Comparison of ENCODE assay signal across 28 cellular contexts in the genomic region with DNA sequence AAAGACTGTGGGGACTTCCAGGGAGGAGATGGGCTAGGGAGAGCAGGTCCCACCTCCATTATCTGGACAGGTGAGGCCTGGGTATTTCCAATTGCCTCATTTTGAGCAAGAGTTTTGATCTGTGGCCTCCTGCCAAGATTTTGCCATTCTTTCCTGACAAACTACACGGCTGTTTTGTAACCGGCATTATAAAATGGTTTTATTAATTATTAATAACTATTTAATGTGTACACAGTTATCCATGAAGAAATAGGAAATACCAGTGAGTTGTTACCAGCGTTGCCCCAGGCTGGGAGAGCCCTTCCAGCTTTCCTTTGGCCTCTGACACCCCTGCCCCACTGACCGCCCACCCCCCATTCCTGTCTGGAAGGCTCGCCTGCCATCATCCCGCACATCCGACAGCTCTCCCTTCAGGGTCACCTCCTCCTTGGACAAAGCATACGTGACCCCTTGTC. TPM values are rescaled to one million over a fixed set of nuclear protein-coding genes. Genes with fewer than 3 reads are reported as not detected.
DNase-seq lines count a peak whose midpoint lies in the region; ATAC-seq, FAIRE-seq and TF ChIP-seq lines count a peak whose summit lies in the region.
"Had no signal": no experiment of that assay in that cellular context is flagged by ENCODE, and none has a peak within 500 bp of the region (broad histone marks: within the 10 kb centered on the region; RNA-seq: fewer than 3 reads in every experiment).

No MANE protein-coding gene starts in this region.

- CTCF ChIA-PET in HepG2 (lab: Yijun Ruan, JAX; ENCODE audit: low intra/inter-chr PET ratio, low total read pairs), result interaction anchor here (2.3 kb wide), 1 partner anchor 95 kb away, joined by 29 read pairs; no protein-coding TSS in a partner anchor

- no peak overlapping the region for H3K4me3 Mint-ChIP-seq in stimulated activated memory B cell treated with anti-CD40 and anti-IgM and Interleukin-4, amounts not matched to agents 10 μg/mL and 1 μg/mL and 100 μg/mL, for 72 hours
- H3K4me3 Mint-ChIP-seq: IgD-negative memory B cell had no signal

- H3K79me2 ChIP-seq in HepG2 (ENCODE audit: insufficient read depth, low read length), result no peaks in the 10 kb centered on the region

- H3K36me3 ChIP-seq in liver (ENCODE audit: control insufficient read depth in 4 of 4, insufficient read depth in 3 of 4, low read depth in 1 of 4, low read length in 3 of 4), result peaks cover 0 to 18% (median 10%) of the 10 kb centered on the region in 4 donors
- H3K36me3 ChIP-seq in HepG2 (replicated peaks in 1 of 2; ENCODE audit: control insufficient read depth in 1 of 2, insufficient read depth in 2 of 2, low read length in 2 of 2), result no peaks in the 10 kb centered on the region
- no peaks in the 10 kb centered on the region for H3K36me3 ChIP-seq in upper lobe of right lung
- H3K36me3 ChIP-seq: SJCRH30 had no signal

- H3K27me3 Mint-ChIP-seq in stimulated activated memory B cell treated with anti-CD40 and anti-IgM and Interleukin-4, amounts not matched to agents 10 μg/mL and 1 μg/mL and 100 μg/mL, for 72 hours, result peaks cover 47% of the 10 kb centered on the region

- intact Hi-C loops in HepG2 (cut with micrococcal nuclease; ENCODE audit: unreplicated experiment), result no loop called here
- intact Hi-C loops in upper lobe of right lung (cut with DNase I), result no loop called here

- POLR2A ChIA-PET in HepG2 (lab: Yijun Ruan, JAX), result no interaction called here

- in situ Hi-C loops in HepG2 (cut with HindIII; ENCODE audit: extremely low pct_ligation_motif_present, low pct_unique_long_range_greater_than_20kb), result loop anchor here (5.0 to 10.0 kb wide), 2 partner anchors 94 to 222 kb away; a partner anchor contains a TSS

- H3K4me3 ChIP-seq in liver (ENCODE audit: low read depth in 1 of 3, low read length in 3 of 3) (no peak overlapping the region), HepG2 (replicated peaks in 1 of 3; ENCODE audit: insufficient read depth in 1 of 3, low read depth in 2 of 3, low read length in 3 of 3) (no peak overlapping the region), upper lobe of right lung (no peak overlapping the region)
- H3K4me3 ChIP-seq: SJCRH30 had no signal

- WGBS in liver, result 25% methylated on average over 8 of the region's 8 CpGs
- 49% methylated on average over 8 of the region's 8 CpGs for WGBS in HepG2 (ENCODE audit: low lambda C conversion rate)

- H3K9me3 ChIP-seq in liver (ENCODE audit: control insufficient read depth in 4 of 4, low read length in 3 of 4) (no peaks in the 10 kb centered on the region), HepG2 (ENCODE audit: low read length) (no peaks in the 10 kb centered on the region), upper lobe of right lung (no peaks in the 10 kb centered on the region)
- H3K9me3 ChIP-seq: SJCRH30 had no signal

- peaks cover 4% of the 10 kb centered on the region for H3K4me1 Mint-ChIP-seq in stimulated activated memory B cell treated with anti-CD40 and anti-IgM and Interleukin-4, amounts not matched to agents 10 μg/mL and 1 μg/mL and 100 μg/mL, for 72 hours
- H3K4me1 Mint-ChIP-seq: IgD-negative memory B cell had no signal

- TF ChIP-seq EP300 in HepG2 (IDR thresholded peaks at IDR 0.05; ENCODE audit: low read depth in 2 of 2, low read length in 2 of 2) (no peak), HepG2 (CRISPR knock-in tag; IDR thresholded peaks at IDR 0.05; ENCODE audit: borderline replicate concordance) (no peak)

- TF ChIP-seq RAD21 in liver (IDR thresholded peaks at IDR 0.05) (no peak), HepG2 (CRISPR knock-in tag; IDR thresholded peaks at IDR 0.05) (no peak)

- no peaks in the 10 kb centered on the region for H4K20me1 ChIP-seq in HepG2 (ENCODE audit: insufficient read depth, low read length)

- no peak overlapping the region for H3K27ac Mint-ChIP-seq in stimulated activated memory B cell treated with anti-CD40 and anti-IgM and Interleukin-4, amounts not matched to agents 10 μg/mL and 1 μg/mL and 100 μg/mL, for 72 hours

- no peak for ATAC-seq in HepG2
- ATAC-seq in upper lobe of right lung, result peak; percentile 21
- ATAC-seq in stimulated activated memory B cell treated with anti-CD40 and anti-IgM and Interleukin-4, amounts not matched to agents 10 μg/mL and 1 μg/mL and 100 μg/mL, for 72 hours, result no peak
- ATAC-seq in HG03378 (IDR thresholded peaks at IDR 0.05; ENCODE audit: unreplicated experiment), result no peak
- ATAC-seq: HCT116, Right ventricle myocardium inferior had no signal

- no peak for TF ChIP-seq POLR2A in HepG2 (IDR thresholded peaks at IDR 0.05; ENCODE audit: insufficient read depth in 1 of 2, low read depth in 2 of 2, low read length in 2 of 2)

- H3K9ac ChIP-seq in liver (ENCODE audit: low read depth in 1 of 2, low read length in 2 of 2) (no peak overlapping the region), HepG2 (ENCODE audit: insufficient read depth, low read depth, low read length) (no peak overlapping the region)
- H3K9ac ChIP-seq: KMS-11 had no signal

- H3K4me2 ChIP-seq in HepG2 (ENCODE audit: low read depth, low read length), result no peak overlapping the region
- H3K4me2 ChIP-seq: KMS-11 had no signal

- no peak for TF ChIP-seq CTCF in liver (IDR thresholded peaks at IDR 0.05; ENCODE audit: low read depth, low read length, missing input control)
- no peak for TF ChIP-seq CTCF in HepG2 (CRISPR knock-in tag; IDR thresholded peaks at IDR 0.05)
- TF ChIP-seq CTCF in upper lobe of right lung (IDR thresholded peaks at IDR 0.05), result no peak

- no peaks in the 10 kb centered on the region for H3K36me3 Mint-ChIP-seq in stimulated activated memory B cell treated with anti-CD40 and anti-IgM and Interleukin-4, amounts not matched to agents 10 μg/mL and 1 μg/mL and 100 μg/mL, for 72 hours

- no peak for DNase-seq in HepG2 (ENCODE audit: low spot score)
- DNase-seq in kidney glomerular epithelial cell (lab: John Stamatoyannopoulos, UW), result peak; percentile 0
- peak; percentile 81 for DNase-seq in mucosa of gallbladder (ENCODE audit: low spot score)
- no peak for DNase-seq in upper lobe of right lung
- no peak for DNase-seq in hippocampal formation (lab: John Stamatoyannopoulos, UW)
- DNase-seq: 8988T; DMS153; DND-41; NCI-H1048; NCI-H1417 treated with DMSO at 0.1 percent for 48 hours; NCI-H1694 treated with DMSO at 0.1 percent for 48 hours; NCI-H2171 treated with DMSO at 0.1 percent for 48 hours; NCI-H345; NCI-H524 treated with DMSO at 0.1 percent for 48 hours; NCI-H82; NK-92 treated with Interleukin-12 subunit alpha and Interleukin-12 subunit beta, amount 100 ng/mL, for 24 hours; PC-3; SJCRH30 had no signal

- no peaks in the 10 kb centered on the region for H3K27me3 ChIP-seq in liver (ENCODE audit: control insufficient read depth in 4 of 4, insufficient read depth in 4 of 4, low read length in 3 of 4)
- H3K27me3 ChIP-seq in HepG2 (ENCODE audit: control insufficient read depth in 1 of 2, insufficient read depth in 2 of 2, low read length in 2 of 2), result peaks cover 2 to 8% of the 10 kb centered on the region in 2 experiments; a peak in 3 of 5 replicates
- H3K27me3 ChIP-seq in upper lobe of right lung, result no peaks in the 10 kb centered on the region
- H3K27me3 ChIP-seq: SJCRH30 had no signal

- no TSS peak for BruUV-seq in HepG2 (replicated peaks; lab: Mats Ljungman, UMichigan)

- H3K27ac ChIP-seq in liver (ENCODE audit: low read depth in 1 of 2, low read length in 2 of 2) (peak overlapping the region; percentile 54 to 69), HepG2 (ENCODE audit: extremely low read length, insufficient read depth, low read length) (no peak overlapping the region), upper lobe of right lung (peak overlapping the region; percentile 26)
- H3K27ac ChIP-seq: KMS-11, SJCRH30 had no signal

- H2AFZ ChIP-seq in HepG2 (ENCODE audit: low read length), result no peak overlapping the region

- H3K4me1 ChIP-seq in liver (ENCODE audit: control insufficient read depth in 4 of 4, insufficient read depth in 4 of 4, low read length in 3 of 4) (peaks cover 4 to 39% (median 28%) of the 10 kb centered on the region in 4 donors), HepG2 (ENCODE audit: insufficient read depth, low read length) (no peaks in the 10 kb centered on the region), upper lobe of right lung (no peaks in the 10 kb centered on the region)
- H3K4me1 ChIP-seq: SJCRH30 had no signal

- H3K9me3 Mint-ChIP-seq in stimulated activated memory B cell treated with anti-CD40 and anti-IgM and Interleukin-4, amounts not matched to agents 10 μg/mL and 1 μg/mL and 100 μg/mL, for 72 hours, result no peaks in the 10 kb centered on the region
- H3K9me3 Mint-ChIP-seq: IgD-negative memory B cell had no signal

- no peak for FAIRE-seq in HepG2 (lab: Jason Lieb, UNC)
- FAIRE-seq: GM12892, H1 had no signal

RNA-seq across cellular contexts. Expression of a gene that starts 14.9 kb away (rescaled TPM):
- total RNA-seq in liver (under 1 TPM in 1 of 2 donors, not detected in 1; 0.33 TPM), HepG2 (2016; rRNA removed; fragmentation: Illumina TruSeq; extraction: Trizol) (not detected in 2 replicates), mucosa of gallbladder (not detected), upper lobe of right lung (not detected)
- polyA plus RNA-seq in liver (under 1 TPM in 1 of 2 donors, not detected in 1; 0.32 TPM), HepG2 (2011; rRNA removed) (not detected in 2 replicates)
- not detected in 2 replicates for total RNA-seq in HepG2 (2016; cell fraction: cytosol; rRNA removed; fragmentation: Illumina TruSeq; extraction: Trizol; ENCODE audit: low read depth)
- not detected in 2 replicates for total RNA-seq in HepG2 (2016; cell fraction: insoluble cytoplasmic fraction; rRNA removed; fragmentation: Illumina TruSeq; extraction: Trizol)
- not detected in 2 replicates for total RNA-seq in HepG2 (2016; cell fraction: membrane; rRNA removed; fragmentation: Illumina TruSeq; extraction: Trizol)
- not detected in 2 replicates for total RNA-seq in HepG2 (2016; cell fraction: nucleus; rRNA removed; fragmentation: Illumina TruSeq; extraction: Trizol)
- polyA plus RNA-seq in HepG2 (2011; cell fraction: cytosol; rRNA removed), result not detected in 2 replicates
- not detected in 2 replicates for polyA plus RNA-seq in HepG2 (2011; cell fraction: nucleus; rRNA removed)
- polyA plus RNA-seq in HepG2 (2012), result not detected in 2 replicates
- not detected in 2 replicates for polyA plus RNA-seq in HepG2 (2016; cell fraction: cytosol; fragmentation: Illumina TruSeq; extraction: Trizol; ENCODE audit: low read depth)
- not detected in 2 replicates for polyA plus RNA-seq in HepG2 (2016; cell fraction: insoluble cytoplasmic fraction; fragmentation: Illumina TruSeq; extraction: Trizol; ENCODE audit: low read depth)
- not detected in 2 replicates for polyA plus RNA-seq in HepG2 (2016; cell fraction: membrane; fragmentation: Illumina TruSeq; extraction: Trizol; ENCODE audit: low read depth)
- polyA plus RNA-seq in HepG2 (2016; cell fraction: nucleus; fragmentation: Illumina TruSeq; extraction: Trizol; ENCODE audit: insufficient read depth, low read depth), result not detected in 2 replicates
- polyA minus RNA-seq in HepG2 (2011; rRNA and poly(A)+ RNA removed; ENCODE audit: low replicate concordance), result 0.07 TPM in 1 of 2 replicates, not detected in the other
- polyA minus RNA-seq in HepG2 (2011; cell fraction: cytosol; rRNA and poly(A)+ RNA removed), result not detected in 2 replicates
- polyA minus RNA-seq in HepG2 (2011; cell fraction: nucleus; rRNA and poly(A)+ RNA removed), result not detected in 2 replicates
- total RNA-seq: H1, PC-3, Right ventricle myocardium inferior, SJCRH30 had no signal
- polyA plus RNA-seq: BJ, H1, IgD-negative memory B cell had no signal

RNA-seq across cellular contexts. Expression of a gene that starts 18.8 kb away (rescaled TPM):
- total RNA-seq in liver, result 10 to 100 TPM; 21.2 to 30.3 TPM
- 10 to 100 TPM in 1 of 2 donors, 1 to 10 TPM in 1; 5.4 to 13.3 TPM for polyA plus RNA-seq in liver
- not detected in 2 replicates for total RNA-seq in HepG2 (2016; rRNA removed; fragmentation: Illumina TruSeq; extraction: Trizol)
- not detected in 2 replicates for total RNA-seq in HepG2 (2016; cell fraction: cytosol; rRNA removed; fragmentation: Illumina TruSeq; extraction: Trizol; ENCODE audit: low read depth)
- 0.04 TPM in 1 of 2 replicates, not detected in the other for total RNA-seq in HepG2 (2016; cell fraction: insoluble cytoplasmic fraction; rRNA removed; fragmentation: Illumina TruSeq; extraction: Trizol)
- not detected in 2 replicates for total RNA-seq in HepG2 (2016; cell fraction: membrane; rRNA removed; fragmentation: Illumina TruSeq; extraction: Trizol)
- not detected in 2 replicates for total RNA-seq in HepG2 (2016; cell fraction: nucleus; rRNA removed; fragmentation: Illumina TruSeq; extraction: Trizol)
- polyA plus RNA-seq in HepG2 (2011; rRNA removed), result 0.59 and 0.93 TPM in 2 replicates
- polyA plus RNA-seq in HepG2 (2011; cell fraction: cytosol; rRNA removed), result 0.39 and 0.47 TPM in 2 replicates
- polyA plus RNA-seq in HepG2 (2011; cell fraction: nucleus; rRNA removed), result 1.6 and 2.3 TPM in 2 replicates
- polyA plus RNA-seq in HepG2 (2012), result 0.58 and 0.65 TPM in 2 replicates
- polyA plus RNA-seq in HepG2 (2016; cell fraction: cytosol; fragmentation: Illumina TruSeq; extraction: Trizol; ENCODE audit: low read depth), result not detected in 2 replicates
- not detected in 2 replicates for polyA plus RNA-seq in HepG2 (2016; cell fraction: insoluble cytoplasmic fraction; fragmentation: Illumina TruSeq; extraction: Trizol; ENCODE audit: low read depth)
- not detected in 2 replicates for polyA plus RNA-seq in HepG2 (2016; cell fraction: membrane; fragmentation: Illumina TruSeq; extraction: Trizol; ENCODE audit: low read depth)
- polyA plus RNA-seq in HepG2 (2016; cell fraction: nucleus; fragmentation: Illumina TruSeq; extraction: Trizol; ENCODE audit: insufficient read depth, low read depth), result not detected in 2 replicates
- 0.94 and 6.3 TPM in 2 replicates for polyA minus RNA-seq in HepG2 (2011; rRNA and poly(A)+ RNA removed; ENCODE audit: low replicate concordance)
- polyA minus RNA-seq in HepG2 (2011; cell fraction: cytosol; rRNA and poly(A)+ RNA removed), result 0.40 TPM in 1 of 2 replicates, not detected in the other
- polyA minus RNA-seq in HepG2 (2011; cell fraction: nucleus; rRNA and poly(A)+ RNA removed), result 0.13 and 0.99 TPM in 2 replicates
- total RNA-seq in mucosa of gallbladder, result 0.20 TPM
- total RNA-seq in upper lobe of right lung, result 16.8 TPM
- total RNA-seq: Right ventricle myocardium inferior, SJCRH30 had no signal
- polyA plus RNA-seq: BJ, IgD-negative memory B cell had no signal

RNA-seq across cellular contexts. Expression of a gene that starts 59.9 kb away (rescaled TPM):
- total RNA-seq in liver (under 1 TPM; 0.25 to 0.70 TPM), HepG2 (2016; rRNA removed; fragmentation: Illumina TruSeq; extraction: Trizol) (0.09 and 0.11 TPM in 2 replicates), mucosa of gallbladder (6.0 TPM), upper lobe of right lung (17.2 TPM)
- polyA plus RNA-seq in liver (under 1 TPM; 0.18 to 0.31 TPM), HepG2 (2011; rRNA removed) (9.3 and 13.7 TPM in 2 replicates)
- total RNA-seq in HepG2 (2016; cell fraction: cytosol; rRNA removed; fragmentation: Illumina TruSeq; extraction: Trizol; ENCODE audit: low read depth), result not detected in 2 replicates
- total RNA-seq in HepG2 (2016; cell fraction: insoluble cytoplasmic fraction; rRNA removed; fragmentation: Illumina TruSeq; extraction: Trizol), result 0.04 and 0.09 TPM in 2 replicates
- 0.17 and 0.19 TPM in 2 replicates for total RNA-seq in HepG2 (2016; cell fraction: membrane; rRNA removed; fragmentation: Illumina TruSeq; extraction: Trizol)
- 0.16 and 0.34 TPM in 2 replicates for total RNA-seq in HepG2 (2016; cell fraction: nucleus; rRNA removed; fragmentation: Illumina TruSeq; extraction: Trizol)
- 4.5 and 7.7 TPM in 2 replicates for polyA plus RNA-seq in HepG2 (2011; cell fraction: cytosol; rRNA removed)
- polyA plus RNA-seq in HepG2 (2011; cell fraction: nucleus; rRNA removed), result 19.8 and 19.9 TPM in 2 replicates
- polyA plus RNA-seq in HepG2 (2012), result 4.9 and 5.3 TPM in 2 replicates
- polyA plus RNA-seq in HepG2 (2016; cell fraction: cytosol; fragmentation: Illumina TruSeq; extraction: Trizol; ENCODE audit: low read depth), result 0.11 TPM in 1 of 2 replicates, not detected in the other
- polyA plus RNA-seq in HepG2 (2016; cell fraction: insoluble cytoplasmic fraction; fragmentation: Illumina TruSeq; extraction: Trizol; ENCODE audit: low read depth), result 0.13 and 0.31 TPM in 2 replicates
- polyA plus RNA-seq in HepG2 (2016; cell fraction: membrane; fragmentation: Illumina TruSeq; extraction: Trizol; ENCODE audit: low read depth), result 0.05 and 0.07 TPM in 2 replicates
- 0.21 and 0.25 TPM in 2 replicates for polyA plus RNA-seq in HepG2 (2016; cell fraction: nucleus; fragmentation: Illumina TruSeq; extraction: Trizol; ENCODE audit: insufficient read depth, low read depth)
- polyA minus RNA-seq in HepG2 (2011; rRNA and poly(A)+ RNA removed; ENCODE audit: low replicate concordance), result 6.8 TPM in 1 of 2 replicates, not detected in the other
- polyA minus RNA-seq in HepG2 (2011; cell fraction: cytosol; rRNA and poly(A)+ RNA removed), result 0.79 and 4.5 TPM in 2 replicates
- 3.6 and 5.5 TPM in 2 replicates for polyA minus RNA-seq in HepG2 (2011; cell fraction: nucleus; rRNA and poly(A)+ RNA removed)
- total RNA-seq: PC-3, SJCRH30 had no signal
- polyA plus RNA-seq: IgD-negative memory B cell had no signal

Comparison
In these comparisons a context has a peak if more than half of its experiments do, and no peak if none do; other contexts are left out.
1. RNA of a gene that starts 18.8 kb away (total RNA-seq): 21.2 to 30.3 TPM in liver and 16.8 TPM in upper lobe of right lung (single experiment); 0.20 TPM in mucosa of gallbladder (single experiment) and 0.04 TPM in HepG2; every median in the first group is over 10 times any median in the second.
2. DNase-seq: peak in kidney glomerular epithelial cell (single experiment) and mucosa of gallbladder (single experiment); none in HepG2 (single experiment), upper lobe of right lung (single experiment) and hippocampal formation (0 of 2).